ENCODE assay signal across 1 cellular context in the genomic region with DNA sequence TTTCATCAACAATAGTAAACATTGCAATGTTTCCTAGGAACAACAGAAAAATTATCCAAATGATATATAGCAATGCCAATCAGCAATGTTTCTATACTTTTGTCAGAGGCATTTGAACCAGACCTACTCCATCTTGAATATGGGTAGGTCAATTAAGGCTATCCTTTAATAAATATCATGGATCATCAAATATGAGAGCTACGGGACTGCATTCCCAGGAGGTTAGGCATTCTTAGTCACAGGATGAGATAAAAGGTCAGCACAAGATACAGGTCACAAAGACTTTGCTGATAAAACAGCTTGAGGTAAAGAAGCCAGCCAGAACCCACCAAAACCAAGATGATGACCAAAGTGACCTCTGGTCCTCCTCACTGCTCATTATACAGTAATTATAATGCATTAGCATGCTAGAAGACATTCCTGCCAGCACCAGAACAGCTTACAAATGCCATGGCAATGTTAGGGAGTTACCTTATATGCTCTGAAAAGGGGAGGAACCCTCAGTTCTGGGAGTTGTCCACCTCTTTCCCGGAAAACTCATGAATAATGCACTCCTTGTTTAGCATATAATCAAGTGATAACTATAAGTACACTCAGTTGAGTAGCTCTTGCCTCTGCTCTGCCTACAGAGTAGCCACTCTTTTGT.
A peak's percentile ranks its signal among the peaks of the same experiment; 100 is the strongest.
TF ChIP-seq lines count a peak whose summit lies in the region.

No MANE protein-coding gene starts in this region.

TF ChIP-seq in K562, 482 proteins besides CTCF, POLR2A, EP300 and RAD21 (continued from another document and continues in another):
- TF ChIP-seq ARID3A (IDR thresholded peaks at IDR 0.05; ENCODE audit: borderline replicate concordance, low read depth, low read length) = 0 out of 2 replicates have a peak, but pooled peaks have one; percentile 30
- TF ChIP-seq CC2D1A (IDR thresholded peaks at IDR 0.05) = no peak
- no peak for TF ChIP-seq ZNF347 (CRISPR knock-in tag; IDR thresholded peaks at IDR 0.05; ENCODE audit: low read depth)
- peak; percentile 10; the same call in 1 of the 2 replicates for TF ChIP-seq MTA2 (IDR thresholded peaks at IDR 0.05; ENCODE audit: low read depth)
- TF ChIP-seq ZBTB34 (CRISPR knock-in tag; IDR thresholded peaks at IDR 0.05) = peak; percentile 71
- no peak for TF ChIP-seq ZNF57 (CRISPR knock-in tag; IDR thresholded peaks at IDR 0.05)
- no peak for TF ChIP-seq DLX4 (CRISPR knock-in tag; IDR thresholded peaks at IDR 0.05)
- no peak for TF ChIP-seq CBX3 (IDR thresholded peaks at IDR 0.05; ENCODE audit: borderline replicate concordance in 1 of 2, low read length in 2 of 2)
- TF ChIP-seq SETDB1 (IDR thresholded peaks at IDR 0.05; ENCODE audit: low read length) = no peak
- peak; percentile 96 for TF ChIP-seq ZBTB9 (CRISPR knock-in tag; IDR thresholded peaks at IDR 0.05)
- TF ChIP-seq, protein P1, sequence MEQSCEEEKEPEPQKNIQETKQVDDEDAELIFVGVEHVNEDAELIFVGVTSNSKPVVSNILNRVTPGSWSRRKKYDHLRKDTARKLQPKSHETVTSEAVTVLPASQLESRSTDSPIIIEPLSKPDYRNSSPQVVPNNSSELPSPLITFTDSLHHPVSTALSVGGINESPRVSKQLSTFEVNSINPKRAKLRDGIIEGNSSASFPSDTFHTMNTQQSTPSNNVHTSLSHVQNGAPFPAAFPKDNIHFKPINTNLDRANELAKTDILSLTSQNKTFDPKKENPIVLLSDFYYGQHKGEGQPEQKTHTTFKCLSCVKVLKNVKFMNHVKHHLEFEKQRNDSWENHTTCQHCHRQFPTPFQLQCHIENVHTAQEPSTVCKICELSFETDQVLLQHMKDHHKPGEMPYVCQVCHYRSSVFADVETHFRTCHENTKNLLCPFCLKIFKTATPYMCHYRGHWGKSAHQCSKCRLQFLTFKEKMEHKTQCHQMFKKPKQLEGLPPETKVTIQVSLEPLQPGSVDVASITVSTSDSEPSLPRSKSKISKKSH (CRISPR knock-in tag; IDR thresholded peaks at IDR 0.05) = no peak
- no peak for TF ChIP-seq NR3C1 (CRISPR knock-in tag; IDR thresholded peaks at IDR 0.05)
- TF ChIP-seq HDAC8 (tag; IDR thresholded peaks at IDR 0.05) = peak; percentile 96
- peak in 1 of 2 experiments; percentile 52; a peak in 1 of 4 replicates for TF ChIP-seq RCOR1 (IDR thresholded peaks at IDR 0.05; ENCODE audit: borderline replicate concordance in 1 of 2, low read depth in 2 of 2, low read length in 2 of 2)
- TF ChIP-seq ZNF518B (CRISPR knock-in tag; IDR thresholded peaks at IDR 0.05) = 0 out of 2 replicates have a peak, but pooled peaks have one; percentile 53
- TF ChIP-seq STAT6 (CRISPR knock-in tag; IDR thresholded peaks at IDR 0.05) = no peak
- TF ChIP-seq SAFB2 (IDR thresholded peaks at IDR 0.05; ENCODE audit: borderline replicate concordance, low read depth, low read length, severe bottlenecking) = no peak
- 0 out of 2 replicates have a peak, but pooled peaks have one; percentile 35 for TF ChIP-seq JUND (IDR thresholded peaks at IDR 0.05; ENCODE audit: borderline replicate concordance, low read depth, low read length)
- TF ChIP-seq JUND (tag; IDR thresholded peaks at IDR 0.05; ENCODE audit: borderline replicate concordance, low read depth, low read length) = peak; percentile 79; the same call in 2 of the 3 replicates
- TF ChIP-seq, protein P2, sequence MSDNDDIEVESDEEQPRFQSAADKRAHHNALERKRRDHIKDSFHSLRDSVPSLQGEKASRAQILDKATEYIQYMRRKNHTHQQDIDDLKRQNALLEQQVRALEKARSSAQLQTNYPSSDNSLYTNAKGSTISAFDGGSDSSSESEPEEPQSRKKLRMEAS (CRISPR knock-in tag; IDR thresholded peaks at IDR 0.05) = no peak
- TF ChIP-seq ZNF24 (IDR thresholded peaks at IDR 0.05) = no peak
- no peak for TF ChIP-seq TSC22D4 (tag; IDR thresholded peaks at IDR 0.05)
- TF ChIP-seq ZNF175 (CRISPR knock-in tag; IDR thresholded peaks at IDR 0.05; ENCODE audit: low read depth) = peak; percentile 96
- no peak for TF ChIP-seq FOXP4 (CRISPR knock-in tag; IDR thresholded peaks at IDR 0.05; ENCODE audit: borderline replicate concordance)
- peak; percentile 79; the same call in 1 of the 2 replicates for TF ChIP-seq ATF4 (CRISPR knock-in tag; IDR thresholded peaks at IDR 0.05)
- TF ChIP-seq, protein P3, sequence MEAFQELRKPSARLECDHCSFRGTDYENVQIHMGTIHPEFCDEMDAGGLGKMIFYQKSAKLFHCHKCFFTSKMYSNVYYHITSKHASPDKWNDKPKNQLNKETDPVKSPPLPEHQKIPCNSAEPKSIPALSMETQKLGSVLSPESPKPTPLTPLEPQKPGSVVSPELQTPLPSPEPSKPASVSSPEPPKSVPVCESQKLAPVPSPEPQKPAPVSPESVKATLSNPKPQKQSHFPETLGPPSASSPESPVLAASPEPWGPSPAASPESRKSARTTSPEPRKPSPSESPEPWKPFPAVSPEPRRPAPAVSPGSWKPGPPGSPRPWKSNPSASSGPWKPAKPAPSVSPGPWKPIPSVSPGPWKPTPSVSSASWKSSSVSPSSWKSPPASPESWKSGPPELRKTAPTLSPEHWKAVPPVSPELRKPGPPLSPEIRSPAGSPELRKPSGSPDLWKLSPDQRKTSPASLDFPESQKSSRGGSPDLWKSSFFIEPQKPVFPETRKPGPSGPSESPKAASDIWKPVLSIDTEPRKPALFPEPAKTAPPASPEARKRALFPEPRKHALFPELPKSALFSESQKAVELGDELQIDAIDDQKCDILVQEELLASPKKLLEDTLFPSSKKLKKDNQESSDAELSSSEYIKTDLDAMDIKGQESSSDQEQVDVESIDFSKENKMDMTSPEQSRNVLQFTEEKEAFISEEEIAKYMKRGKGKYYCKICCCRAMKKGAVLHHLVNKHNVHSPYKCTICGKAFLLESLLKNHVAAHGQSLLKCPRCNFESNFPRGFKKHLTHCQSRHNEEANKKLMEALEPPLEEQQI (IDR thresholded peaks at IDR 0.05) = no peak
- TF ChIP-seq ZBTB26 (CRISPR knock-in tag; IDR thresholded peaks at IDR 0.05) = no peak
- peak; percentile 67; the same call in 1 of the 2 replicates for TF ChIP-seq ZNF586 (CRISPR knock-in tag; conservative IDR thresholded peaks at IDR 0.05)
- TF ChIP-seq PYGO2 (tag; IDR thresholded peaks at IDR 0.05) = peak; percentile 93
